In genomic region chr7:24907311-24907886, GRCh38 we compare ENCODE assay signal across 8 cellular contexts.
DNase-seq lines count a peak whose midpoint lies in the region; ATAC-seq and TF ChIP-seq lines count a peak whose summit lies in the region.

No MANE protein-coding gene starts in this region.

- no peaks in the 10 kb centered on the region for H3K9me3 ChIP-seq in CD4-positive, alpha-beta T cell (ENCODE audit: control insufficient read depth, low read length)

- POLR2A ChIA-PET in CD4-positive, alpha-beta T cell (lab: Charles Lee) = no interaction called here

- no peaks in the 10 kb centered on the region for H3K27me3 ChIP-seq in CD4-positive, alpha-beta T cell (ENCODE audit: control insufficient read depth, insufficient read depth, low read length)

- H3K4me3 Mint-ChIP-seq in CD4-positive, alpha-beta T cell = no peak overlapping the region
- H3K4me3 Mint-ChIP-seq in stimulated activated effector memory CD8-positive, alpha-beta T cell treated with anti-CD3 and anti-CD28 coated beads, Interleukin-12 subunit alpha, Interleukin-12 subunit beta, amount 100 ng/mL, for 72 hours = no peak overlapping the region

- intact Hi-C loops in CD4-positive, alpha-beta T cell (cut with DNase I, micrococcal nuclease) = loop anchor here (5.0 kb wide), 3 partner anchors 70 to 85 kb away; partner anchors contain the start of gene OSBPL3 (in 1 of the 2)

- no peaks in the 10 kb centered on the region for H3K27me3 Mint-ChIP-seq in CD4-positive, alpha-beta T cell

- no peak for TF ChIP-seq CTCF in CD4-positive, alpha-beta T cell (IDR thresholded peaks at IDR 0.05)

- CTCF ChIA-PET in CD4-positive, alpha-beta T cell (lab: Charles Lee) = interaction anchor here (1.4 to 2.8 kb wide), 2 partner anchors 11 to 86 kb away, joined by 3 to 12 read pairs; no protein-coding TSS in a partner anchor

- no peaks in the 10 kb centered on the region for H3K9me3 Mint-ChIP-seq in CD4-positive, alpha-beta T cell
- no peaks in the 10 kb centered on the region for H3K9me3 Mint-ChIP-seq in stimulated activated effector memory CD8-positive, alpha-beta T cell treated with anti-CD3 and anti-CD28 coated beads, Interleukin-12 subunit alpha, Interleukin-12 subunit beta, amount 100 ng/mL, for 72 hours

- H3K36me3 Mint-ChIP-seq in CD4-positive, alpha-beta T cell (ENCODE audit: low read depth) = no peaks in the 10 kb centered on the region
- H3K36me3 Mint-ChIP-seq in stimulated activated effector memory CD8-positive, alpha-beta T cell treated with anti-CD3 and anti-CD28 coated beads, Interleukin-12 subunit alpha, Interleukin-12 subunit beta, amount 100 ng/mL, for 72 hours = peaks cover 11% of the 10 kb centered on the region

- peaks cover 32% of the 10 kb centered on the region for H3K4me1 Mint-ChIP-seq in CD4-positive, alpha-beta T cell (ENCODE audit: low read depth)
- peaks cover 37% of the 10 kb centered on the region for H3K4me1 Mint-ChIP-seq in stimulated activated effector memory CD8-positive, alpha-beta T cell treated with anti-CD3 and anti-CD28 coated beads, Interleukin-12 subunit alpha, Interleukin-12 subunit beta, amount 100 ng/mL, for 72 hours

- no peak overlapping the region for H3K27ac Mint-ChIP-seq in CD4-positive, alpha-beta T cell
- H3K27ac Mint-ChIP-seq in stimulated activated effector memory CD8-positive, alpha-beta T cell treated with anti-CD3 and anti-CD28 coated beads, Interleukin-12 subunit alpha, Interleukin-12 subunit beta, amount 100 ng/mL, for 72 hours = no peak overlapping the region

- DNase-seq in CD4-positive, alpha-beta T cell = peak in 3 of 10 experiments; percentile 3 to 23 (median 14)
- DNase-seq in activated naive CD4-positive, alpha-beta T cell treated with anti-CD3 and anti-CD28 coated beads, Interleukin-2, amount 50 U/mL, for 16 hours = peak; percentile 31
- DNase-seq in stimulated activated effector memory CD8-positive, alpha-beta T cell treated with anti-CD3 and anti-CD28 coated beads, Interleukin-12 subunit alpha, Interleukin-12 subunit beta, amount 100 ng/mL, for 72 hours (ENCODE audit: low spot score in 2 of 2) = peak; percentile 48 to 82
- DNase-seq in ecto neural progenitor cell (ENCODE audit: low spot score) = no peak
- DNase-seq in pons (ENCODE audit: low spot score) = no peak
- no peak for DNase-seq in NCI-H524 (lab: John Stamatoyannopoulos, UW)

- ATAC-seq in CD4-positive, alpha-beta T cell (ENCODE audit: poor library complexity) = peak; percentile 76
- peak; percentile 61 for ATAC-seq in GM19455 (IDR thresholded peaks at IDR 0.05; ENCODE audit: unreplicated experiment)
- ATAC-seq in HG03460 (IDR thresholded peaks at IDR 0.05; ENCODE audit: unreplicated experiment) = peak; percentile 44
- ATAC-seq in stimulated activated effector memory CD8-positive, alpha-beta T cell treated with anti-CD3 and anti-CD28 coated beads, Interleukin-12 subunit alpha, Interleukin-12 subunit beta, amount 100 ng/mL, for 72 hours = peak; percentile 96

- H3K27ac ChIP-seq in CD4-positive, alpha-beta T cell (ENCODE audit: low read depth, low read length) = no peak overlapping the region

Comparison
In these comparisons a context has a peak if more than half of its experiments do, and no peak if none do; other contexts are left out.
1. ATAC-seq: peak in every context shown above with its lines; median percentile 96 in stimulated activated effector memory CD8-positive, alpha-beta T cell treated with anti-CD3 and anti-CD28 coated beads, Interleukin-12 subunit alpha, Interleukin-12 subunit beta, amount 100 ng/mL, for 72 hours; 76 in CD4-positive, alpha-beta T cell; 61 in GM19455; 44 in HG03460.
2. DNase-seq: peak in activated naive CD4-positive, alpha-beta T cell treated with anti-CD3 and anti-CD28 coated beads, Interleukin-2, amount 50 U/mL, for 16 hours (single experiment) and stimulated activated effector memory CD8-positive, alpha-beta T cell treated with anti-CD3 and anti-CD28 coated beads, Interleukin-12 subunit alpha, Interleukin-12 subunit beta, amount 100 ng/mL, for 72 hours (2 of 2); none in ecto neural progenitor cell (single experiment), pons (single experiment) and NCI-H524 (0 of 2).